ENCODE assay signal across 13 cellular contexts in the genomic region with DNA sequence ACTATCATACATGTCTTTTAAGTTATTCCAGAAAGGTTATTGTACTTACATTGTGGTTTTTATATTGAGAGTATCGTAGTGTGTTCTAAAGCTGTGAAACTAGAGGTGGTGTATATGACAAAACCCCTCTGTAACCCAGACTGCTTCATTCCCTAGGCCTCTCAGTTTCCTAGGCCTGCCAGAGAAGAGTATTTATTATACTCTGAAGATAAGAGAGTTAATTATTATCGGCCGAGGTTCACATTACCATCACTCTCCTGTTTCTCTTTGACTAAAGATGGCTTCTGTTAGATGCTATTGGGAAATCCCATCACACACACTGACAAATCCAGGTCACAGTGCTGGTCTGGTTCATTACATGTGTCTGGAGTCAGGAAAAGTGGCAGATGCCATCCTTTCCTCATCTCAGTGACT. TPM values are rescaled to one million over a fixed set of nuclear protein-coding genes. Genes with fewer than 3 reads are reported as not detected.
A peak's percentile ranks its signal among the peaks of the same experiment; 100 is the strongest.
DNase-seq lines count a peak whose midpoint lies in the region; ATAC-seq and TF ChIP-seq lines count a peak whose summit lies in the region.
"Had no signal": no experiment of that assay in that cellular context is flagged by ENCODE, and none has a peak within 500 bp of the region (broad histone marks: within the 10 kb centered on the region; RNA-seq: fewer than 3 reads in every experiment).

No MANE protein-coding gene starts in this region.

- POLR2A ChIA-PET in activated CD8-positive, alpha-beta T cell treated with anti-CD3 and anti-CD28 coated beads, Interleukin-2, amount 10 ng/mL, durations not matched to agents 7 days and 5 days (lab: Charles Lee): no interaction called here

- H3K27me3 Mint-ChIP-seq in activated CD8-positive, alpha-beta T cell treated with anti-CD3 and anti-CD28 coated beads, Interleukin-2, amount 10 ng/mL, durations not matched to agents 7 days and 5 days (ENCODE audit: low read depth): no peaks in the 10 kb centered on the region
- H3K27me3 Mint-ChIP-seq in mesothelial cell of epicardium (ENCODE audit: low read depth): no peaks in the 10 kb centered on the region
- H3K27me3 Mint-ChIP-seq: B cell had no signal

- DNase-seq in Ammon's horn (ENCODE audit: low spot score) (peak; percentile 22), mesothelial cell of epicardium (ENCODE audit: low spot score in 2 of 2, unreplicated experiment in 2 of 2) (no peak), NAMALWA (ENCODE audit: low spot score) (no peak), DMS 273 (lab: John Stamatoyannopoulos, UW; ENCODE audit: unreplicated experiment) (no peak)
- no peak for DNase-seq in activated CD8-positive, alpha-beta T cell treated with anti-CD3 and anti-CD28 coated beads, Interleukin-2, amount 10 ng/mL, durations not matched to agents 7 days and 5 days
- no peak for DNase-seq in effector CD4-positive, alpha-beta T cell
- DNase-seq: GDM1, NCI-H226, PC-9, upper lobe of left lung had no signal

- peaks cover 37% of the 10 kb centered on the region for H3K4me1 Mint-ChIP-seq in activated CD8-positive, alpha-beta T cell treated with anti-CD3 and anti-CD28 coated beads, Interleukin-2, amount 10 ng/mL, durations not matched to agents 7 days and 5 days (ENCODE audit: low read depth)
- peaks cover 33% of the 10 kb centered on the region for H3K4me1 Mint-ChIP-seq in mesothelial cell of epicardium
- H3K4me1 Mint-ChIP-seq: B cell had no signal

- peaks cover 70% of the 10 kb centered on the region for H3K36me3 Mint-ChIP-seq in activated CD8-positive, alpha-beta T cell treated with anti-CD3 and anti-CD28 coated beads, Interleukin-2, amount 10 ng/mL, durations not matched to agents 7 days and 5 days (ENCODE audit: low read depth)
- peaks cover 27% of the 10 kb centered on the region for H3K36me3 Mint-ChIP-seq in mesothelial cell of epicardium

- peak; percentile 61 for ATAC-seq in GM19463 (IDR thresholded peaks at IDR 0.05; ENCODE audit: unreplicated experiment)
- no peak for ATAC-seq in activated CD8-positive, alpha-beta T cell treated with anti-CD3 and anti-CD28 coated beads, Interleukin-2, amount 10 ng/mL, durations not matched to agents 7 days and 5 days
- no peak for ATAC-seq in GM18502 (IDR thresholded peaks at IDR 0.05; ENCODE audit: poor library complexity, unreplicated experiment)

- no peaks in the 10 kb centered on the region for H3K9me3 Mint-ChIP-seq in activated CD8-positive, alpha-beta T cell treated with anti-CD3 and anti-CD28 coated beads, Interleukin-2, amount 10 ng/mL, durations not matched to agents 7 days and 5 days (ENCODE audit: insufficient read depth)
- no peaks in the 10 kb centered on the region for H3K9me3 Mint-ChIP-seq in mesothelial cell of epicardium

- H3K4me3 Mint-ChIP-seq in activated CD8-positive, alpha-beta T cell treated with anti-CD3 and anti-CD28 coated beads, Interleukin-2, amount 10 ng/mL, durations not matched to agents 7 days and 5 days: no peak overlapping the region
- H3K4me3 Mint-ChIP-seq in mesothelial cell of epicardium: no peak overlapping the region
- H3K4me3 Mint-ChIP-seq: B cell had no signal

- H3K27ac Mint-ChIP-seq in activated CD8-positive, alpha-beta T cell treated with anti-CD3 and anti-CD28 coated beads, Interleukin-2, amount 10 ng/mL, durations not matched to agents 7 days and 5 days: peak overlapping the region; percentile 44
- peak overlapping the region; percentile 89 for H3K27ac Mint-ChIP-seq in mesothelial cell of epicardium
- H3K27ac Mint-ChIP-seq: B cell had no signal

- no peak for TF ChIP-seq CTCF in mesothelial cell of epicardium (IDR thresholded peaks at IDR 0.05; ENCODE audit: unreplicated experiment)

- CTCF ChIA-PET in activated CD8-positive, alpha-beta T cell treated with anti-CD3 and anti-CD28 coated beads, Interleukin-2, amount 10 ng/mL, durations not matched to agents 7 days and 5 days (lab: Charles Lee): interaction anchor here (8.7 kb wide), 1 partner anchor 11 kb away, joined by 52 read pairs; no protein-coding TSS in a partner anchor

RNA-seq across cellular contexts. Expression of gene EXOSC7, which starts 20.5 kb away (rescaled TPM):
- total RNA-seq in activated CD8-positive, alpha-beta T cell treated with anti-CD3 and anti-CD28 coated beads, Interleukin-2, amount 10 ng/mL, durations not matched to agents 7 days and 5 days: 10 to 100 TPM; 49.5 to 50.1 TPM
- total RNA-seq in mesothelial cell of epicardium: 53.6 TPM in 3 replicates

RNA-seq across cellular contexts. Expression of gene ZDHHC3, which starts 20.6 kb away (rescaled TPM):
- 10 to 100 TPM; 62.3 to 71.3 TPM for total RNA-seq in activated CD8-positive, alpha-beta T cell treated with anti-CD3 and anti-CD28 coated beads, Interleukin-2, amount 10 ng/mL, durations not matched to agents 7 days and 5 days
- 63.7 to 74.5 TPM (median 64.8 TPM) in 3 replicates for total RNA-seq in mesothelial cell of epicardium

RNA-seq across cellular contexts. Expression of gene CLEC3B, which starts 29.5 kb away (rescaled TPM):
- under 1 TPM; 0.29 TPM for total RNA-seq in activated CD8-positive, alpha-beta T cell treated with anti-CD3 and anti-CD28 coated beads, Interleukin-2, amount 10 ng/mL, durations not matched to agents 7 days and 5 days
- total RNA-seq in mesothelial cell of epicardium: 0.60 to 1.2 TPM (median 0.66 TPM) in 3 replicates
- total RNA-seq: B cell, PC-9 had no signal
